In genomic region chr2:178404380-178404767, GRCh38 we compare ENCODE assay signal across 9 cellular contexts. TPM values are rescaled to one million over a fixed set of nuclear protein-coding genes. Genes with fewer than 3 reads are reported as not detected.
A peak's percentile ranks its signal among the peaks of the same experiment; 100 is the strongest.
DNase-seq lines count a peak whose midpoint lies in the region; ATAC-seq and TF ChIP-seq lines count a peak whose summit lies in the region.
"Had no signal": no experiment of that assay in that cellular context is flagged by ENCODE, and none has a peak within 500 bp of the region (broad histone marks: within the 10 kb centered on the region; RNA-seq: fewer than 3 reads in every experiment).

No MANE protein-coding gene starts in this region.

- 86 to 100% methylated on average over 1 to 4 of the region's 4 CpGs for WGBS in endodermal cell (ENCODE audit: insufficient coverage in 1 of 2, insufficient read length in 1 of 2), 2 experiments

- H3K4me1 ChIP-seq in foreskin keratinocyte, result no peaks in the 10 kb centered on the region
- no peaks in the 10 kb centered on the region for H3K4me1 ChIP-seq in endodermal cell (ENCODE audit: control insufficient read depth, insufficient read depth, low read length)

- DNase-seq in GM04503 (ENCODE audit: low read depth), result peak; percentile 54
- DNase-seq in RKO (ENCODE audit: low spot score), result peak; percentile 77
- DNase-seq in foreskin keratinocyte, result no peak
- DNase-seq in COLO829 (ENCODE audit: low spot score), result no peak
- DNase-seq in NCI-H2107 treated with DMSO at 0.1 percent for 48 hours (lab: John Stamatoyannopoulos, UW; ENCODE audit: unreplicated experiment), result no peak
- DNase-seq in endodermal cell, result no peak
- DNase-seq: left cardiac atrium had no signal

- no peaks in the 10 kb centered on the region for H3K9me3 Mint-ChIP-seq in endodermal cell

- H3K36me3 ChIP-seq in endodermal cell (ENCODE audit: control insufficient read depth, insufficient read depth, low read length), result no peaks in the 10 kb centered on the region

- ATAC-seq in GM19351 (IDR thresholded peaks at IDR 0.05; ENCODE audit: unreplicated experiment) (peak; percentile 98), HG03135 (IDR thresholded peaks at IDR 0.05; ENCODE audit: unreplicated experiment) (peak; percentile 100), foreskin keratinocyte (peak; percentile 75)

- H3K27me3 Mint-ChIP-seq in endodermal cell (ENCODE audit: insufficient read depth), result no peaks in the 10 kb centered on the region

- H3K4me1 Mint-ChIP-seq in endodermal cell, result peaks cover 13% of the 10 kb centered on the region

- H3K9me3 ChIP-seq in endodermal cell (ENCODE audit: control insufficient read depth, low read length), result no peaks in the 10 kb centered on the region

- H3K4me3 Mint-ChIP-seq in endodermal cell, result no peak overlapping the region

- no peak overlapping the region for H3K4me3 ChIP-seq in endodermal cell (ENCODE audit: low read length)

- H3K36me3 Mint-ChIP-seq in endodermal cell (ENCODE audit: low read depth), result no peaks in the 10 kb centered on the region

- H3K27ac Mint-ChIP-seq in endodermal cell, result no peak overlapping the region

- no peak overlapping the region for H3K9ac ChIP-seq in endodermal cell (ENCODE audit: extremely low read depth, low read length, poor library complexity, severe bottlenecking)

- H3K27me3 ChIP-seq in foreskin keratinocyte (no peaks in the 10 kb centered on the region), endodermal cell (ENCODE audit: control insufficient read depth, insufficient read depth, low read length, poor library complexity, severe bottlenecking) (no peaks in the 10 kb centered on the region)

- H3K27ac ChIP-seq in foreskin keratinocyte, result no peak overlapping the region
- H3K27ac ChIP-seq in endodermal cell (ENCODE audit: low read depth, low read length), result no peak overlapping the region

- TF ChIP-seq CTCF in foreskin keratinocyte (conservative IDR thresholded peaks at IDR 0.05) (no peak), endodermal cell (conservative IDR thresholded peaks at IDR 0.05) (no peak)

RNA-seq across cellular contexts. Expression of gene PRKRA, which starts 46.6 kb away (rescaled TPM):
- 32.0 and 33.6 TPM in 2 replicates for total RNA-seq in foreskin keratinocyte
- 20.7 and 23.8 TPM in 2 replicates for polyA plus RNA-seq in foreskin keratinocyte
- total RNA-seq in endodermal cell, result 10 to 100 TPM; 66.4 to 74.4 TPM
- polyA plus RNA-seq in endodermal cell (2013, experiment 1 of 2), result 85.6 TPM
- polyA plus RNA-seq in endodermal cell (2013, experiment 2 of 2), result 75.3 TPM

RNA-seq across cellular contexts. Expression of gene PJVK, which starts 46.8 kb away (rescaled TPM):
- total RNA-seq in foreskin keratinocyte (0.81 and 2.0 TPM in 2 replicates), endodermal cell (1 to 10 TPM; 5.5 to 6.3 TPM)
- 0.75 and 1.3 TPM in 2 replicates for polyA plus RNA-seq in foreskin keratinocyte
- 2.1 TPM for polyA plus RNA-seq in endodermal cell (2013, experiment 1 of 2)
- polyA plus RNA-seq in endodermal cell (2013, experiment 2 of 2), result 3.6 TPM

Comparison
In these comparisons a context has a peak if more than half of its experiments do, and no peak if none do; other contexts are left out.
1. DNase-seq: peak in GM04503 (single experiment) and RKO (single experiment); none in foreskin keratinocyte (0 of 2), COLO829 (single experiment), NCI-H2107 treated with DMSO at 0.1 percent for 48 hours (single experiment) and endodermal cell (single experiment).
2. Peak in every context shown above with its lines, with median percentiles within 50 percentile points of each other: ATAC-seq.